2 cellular contexts compared by ENCODE assay signal in genomic region chr3:125482406-125482805, GRCh38.
A peak's percentile ranks its signal among the peaks of the same experiment; 100 is the strongest.
TF ChIP-seq lines count a peak whose summit lies in the region.

No MANE protein-coding gene starts in this region.

TF ChIP-seq in HEK293, 187 proteins besides CTCF, POLR2A, EP300 and RAD21 (continued from another document):
- peak; percentile 46 for TF ChIP-seq GLIS1 (tag by site-specific recombination; IDR thresholded peaks at IDR 0.05)

TF ChIP-seq in HepG2, 621 proteins besides CTCF, POLR2A, EP300 and RAD21 (continued from another document):
- TF ChIP-seq ZNF703 (CRISPR knock-in tag; IDR thresholded peaks at IDR 0.05; ENCODE audit: borderline replicate concordance) = no peak
- peak; percentile 45; the same call in 1 of the 2 replicates for TF ChIP-seq ZMYM4 (CRISPR knock-in tag; IDR thresholded peaks at IDR 0.05)
- no peak for TF ChIP-seq LCORL (IDR thresholded peaks at IDR 0.05)
- 0 out of 2 replicates have a peak, but pooled peaks have one; percentile 51 for TF ChIP-seq LCORL (CRISPR knock-in tag; IDR thresholded peaks at IDR 0.05)
- TF ChIP-seq HNF4A (CRISPR knock-in tag; IDR thresholded peaks at IDR 0.05) = peak; percentile 82
- peak; percentile 53 for TF ChIP-seq PAXIP1 (CRISPR knock-in tag; conservative IDR thresholded peaks at IDR 0.05)
- TF ChIP-seq HNF4G (IDR thresholded peaks at IDR 0.05; ENCODE audit: borderline replicate concordance, low read depth, low read length) = peak; percentile 74
- TF ChIP-seq HNF4G (CRISPR knock-in tag; IDR thresholded peaks at IDR 0.05; ENCODE audit: borderline replicate concordance, low read depth) = no peak
- no peak for TF ChIP-seq MXD3 (CRISPR knock-in tag; IDR thresholded peaks at IDR 0.05)
- peak; percentile 69; the same call in 1 of the 2 replicates for TF ChIP-seq NCOR1 (IDR thresholded peaks at IDR 0.05; ENCODE audit: borderline replicate concordance, low read length)
- peak; percentile 42; the same call in 1 of the 2 replicates for TF ChIP-seq ZBTB33 (CRISPR knock-in tag; IDR thresholded peaks at IDR 0.05)
- TF ChIP-seq HDAC6 (IDR thresholded peaks at IDR 0.05; ENCODE audit: low read depth, low read length) = no peak
TF ChIP-seq in HepG2: peak in this region for 8.
